28 cellular contexts compared by ENCODE assay signal in the genomic region with DNA sequence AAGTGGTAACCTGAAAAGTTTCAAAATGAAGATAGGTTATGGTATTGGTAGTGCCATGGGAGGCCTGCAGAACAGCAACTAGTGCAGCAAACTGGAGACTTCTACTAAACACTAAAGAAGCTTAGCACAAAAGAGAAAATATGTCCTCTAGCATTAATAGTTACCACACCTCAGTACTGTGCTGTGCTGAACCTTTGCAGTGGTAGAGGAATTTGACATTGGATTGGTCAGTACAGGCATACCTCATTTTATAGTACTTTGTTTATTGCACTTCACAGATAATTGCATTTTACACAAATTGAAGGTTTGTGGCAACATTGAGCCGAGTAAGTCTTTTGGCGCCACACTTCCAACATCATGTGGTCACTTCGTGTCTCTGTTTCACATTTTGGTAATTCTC.
"Had no signal": no experiment of that assay in that cellular context is flagged by ENCODE, and none has a peak within 500 bp of the region (broad histone marks: within the 10 kb centered on the region; RNA-seq: fewer than 3 reads in every experiment).

No MANE protein-coding gene starts in this region.

- H3K4me3 Mint-ChIP-seq: effector memory CD8-positive, alpha-beta T cell; immature natural killer cell; naive B cell; natural killer cell treated with Interleukin-12 subunit alpha and Interleukin-12 subunit beta and Interleukin-15 and Interleukin-18, amount 100 ng/mL, for 72 hours; neural progenitor cell had no signal

- H3K4me3 ChIP-seq: esophagus squamous epithelium, lower lobe of right lung, neural progenitor cell, prostate gland, right atrium auricular region, smooth muscle cell, stomach, testis, tibial nerve, upper lobe of left lung had no signal

- H3K9me3 ChIP-seq: esophagus squamous epithelium, lower lobe of right lung, prostate gland, right atrium auricular region, stomach, testis, tibial nerve, upper lobe of left lung had no signal

- H3K4me1 Mint-ChIP-seq: neural progenitor cell had no signal

- H3K27ac Mint-ChIP-seq: natural killer cell treated with Interleukin-12 subunit alpha and Interleukin-12 subunit beta and Interleukin-15 and Interleukin-18, amount 100 ng/mL, for 72 hours; neural progenitor cell had no signal

- H3K36me3 ChIP-seq: prostate gland had no signal

- DNase-seq: cortex of kidney; effector memory CD8-positive, alpha-beta T cell; erythroblast; esophagus squamous epithelium; foreskin melanocyte; glutamatergic neuron; hypothalamus; immature natural killer cell; islet precursor cell; kidney glomerular epithelial cell; left ventricle myocardium superior; lower lobe of right lung; naive B cell; stimulated activated CD4-positive, alpha-beta T cell treated with anti-CD3 and anti-CD28 coated beads, Interleukin-12 subunit alpha, Interleukin-12 subunit beta, amount 100 ng/mL, for 4 hours; stimulated activated CD4-positive, alpha-beta T cell treated with anti-CD3 and anti-CD28 coated beads, Interleukin-1b, Interleukin-23, amount 100 ng/mL, for 48 hours; stimulated activated CD4-positive, alpha-beta T cell treated with anti-CD3 and anti-CD28 coated beads, Interleukin-4, amount 100 ng/mL, for 1 hour; stimulated activated CD8-positive, alpha-beta memory T cell treated with anti-CD3 and anti-CD28 coated beads, Interleukin-4, amount 100 ng/mL, for 48 hours; stimulated activated naive CD4-positive, alpha-beta T cell treated with Interleukin-2 at 50 U/mL for 16 hours; stomach; testis; upper lobe of left lung had no signal

- H3K4me1 ChIP-seq: lower lobe of right lung had no signal

- H3K9me3 Mint-ChIP-seq: effector memory CD8-positive, alpha-beta T cell; immature natural killer cell; naive B cell; natural killer cell treated with Interleukin-12 subunit alpha and Interleukin-12 subunit beta and Interleukin-15 and Interleukin-18, amount 100 ng/mL, for 72 hours had no signal

- H3K27me3 ChIP-seq: esophagus squamous epithelium, neural progenitor cell, right atrium auricular region, stomach, testis, tibial nerve, upper lobe of left lung had no signal

- H3K27me3 Mint-ChIP-seq: effector memory CD8-positive, alpha-beta T cell; naive B cell; natural killer cell treated with Interleukin-12 subunit alpha and Interleukin-12 subunit beta and Interleukin-15 and Interleukin-18, amount 100 ng/mL, for 72 hours had no signal

- ATAC-seq: effector memory CD8-positive, alpha-beta T cell; left ventricle myocardium superior; lower lobe of right lung; natural killer cell treated with Interleukin-12 subunit alpha and Interleukin-12 subunit beta and Interleukin-15 and Interleukin-18, amount 100 ng/mL, for 72 hours; sciatic nerve had no signal

- H3K27ac ChIP-seq: esophagus squamous epithelium, lower lobe of right lung, prostate gland, right atrium auricular region, stomach, testis, tibial nerve, upper lobe of left lung had no signal
